In genomic region chr11:73470036-73470624, GRCh38 we compare ENCODE assay signal across 15 cellular contexts.
DNase-seq lines count a peak whose midpoint lies in the region; ATAC-seq and TF ChIP-seq lines count a peak whose summit lies in the region.
"Had no signal": no experiment of that assay in that cellular context is flagged by ENCODE, and none has a peak within 500 bp of the region (broad histone marks: within the 10 kb centered on the region; RNA-seq: fewer than 3 reads in every experiment).

No MANE protein-coding gene starts in this region.

- TF ChIP-seq POLR2A in heart left ventricle (IDR thresholded peaks at IDR 0.05), result no peak
- no peak for TF ChIP-seq POLR2A in esophagus muscularis mucosa (IDR thresholded peaks at IDR 0.05; ENCODE audit: low read depth)

- in situ Hi-C loops in GM13976 (cut with MboI; ENCODE audit: low sequenced_read_pairs, unreplicated experiment), result no loop called here

- H3K36me3 ChIP-seq in heart left ventricle (no peaks in the 10 kb centered on the region), HEK293 (ENCODE audit: control insufficient read depth in 2 of 2, insufficient read depth in 1 of 2, low read length in 2 of 2) (no peaks in the 10 kb centered on the region), esophagus muscularis mucosa (no peaks in the 10 kb centered on the region), tibial artery (no peaks in the 10 kb centered on the region), SJCRH30 (no peaks in the 10 kb centered on the region)

- POLR2A ChIA-PET in HEK293 (lab: Yijun Ruan, JAX), result no interaction called here

- H3K27me3 ChIP-seq in heart left ventricle (no peaks in the 10 kb centered on the region), esophagus muscularis mucosa (no peaks in the 10 kb centered on the region), tibial artery (no peaks in the 10 kb centered on the region), SJCRH30 (0 out of 2 replicates have a peak, but pooled peaks cover 1% of the 10 kb centered on the region)

- no peak for TF ChIP-seq CTCF in heart left ventricle (IDR thresholded peaks at IDR 0.05)
- no peak for TF ChIP-seq CTCF in HEK293 (tag by site-specific recombination; IDR thresholded peaks at IDR 0.05)
- no peak for TF ChIP-seq CTCF in esophagus muscularis mucosa (IDR thresholded peaks at IDR 0.05)
- no peak for TF ChIP-seq CTCF in tibial artery (IDR thresholded peaks at IDR 0.05)
- no peak for TF ChIP-seq CTCF in GM13976 (IDR thresholded peaks at IDR 0.05; ENCODE audit: borderline replicate concordance, control extremely low read depth, extremely low read depth, insufficient read depth, missing control alignments)

- 87 to 96% (median 94%) methylated on average over 13 of the region's 13 CpGs for WGBS in heart left ventricle, 4 donors
- 94% methylated on average over 13 of the region's 13 CpGs for WGBS in esophagus muscularis mucosa

- no peak for TF ChIP-seq EP300 in esophagus muscularis mucosa (IDR thresholded peaks at IDR 0.05)

- CTCF ChIA-PET in HEK293 (lab: Yijun Ruan, JAX), result interaction anchor here (0.7 to 3.2 kb wide), 3 partner anchors 8 to 125 kb away, joined by 3 to 24 read pairs (median 4); no protein-coding TSS in a partner anchor

- peak overlapping the region in 10 of 12 donors; percentile 3 to 64 (median 49) for H3K27ac ChIP-seq in heart left ventricle
- no peak overlapping the region for H3K27ac ChIP-seq in HEK293 (ENCODE audit: extremely low read depth, low read depth, low read length)
- H3K27ac ChIP-seq in esophagus muscularis mucosa (replicated peaks in 1 of 4), result peak overlapping the region; percentile 44 to 65 (median 53)
- peak overlapping the region; percentile 67 to 76 for H3K27ac ChIP-seq in tibial artery
- H3K27ac ChIP-seq in SJCRH30, result no peak overlapping the region

- H3K9me3 ChIP-seq in heart left ventricle, result no peaks in the 10 kb centered on the region
- no peaks in the 10 kb centered on the region for H3K9me3 ChIP-seq in HEK293 (ENCODE audit: control insufficient read depth, insufficient read depth, low read depth, low read length)
- no peaks in the 10 kb centered on the region for H3K9me3 ChIP-seq in esophagus muscularis mucosa
- H3K9me3 ChIP-seq in tibial artery, result no peaks in the 10 kb centered on the region
- H3K9me3 ChIP-seq in SJCRH30 (replicated peaks), result no peaks in the 10 kb centered on the region

- DNase-seq in heart left ventricle, result no peak
- DNase-seq in cardiac septum (ENCODE audit: low spot score), result no peak
- DNase-seq in esophagus muscularis mucosa (ENCODE audit: extremely low spot score), result no peak
- no peak for DNase-seq in tibial artery
- DNase-seq in GM13976 (ENCODE audit: low spot score), result no peak
- DNase-seq in SJCRH30, result no peak
- DNase-seq: CD4-positive, alpha-beta T cell; DMS79 treated with DMSO at 0.1 percent for 48 hours; NCI-H1048; NCI-H146; NCI-H2227 treated with DMSO at 0.1 percent for 48 hours; NCI-H524 treated with DMSO at 0.1 percent for 48 hours had no signal

- H3K4me3 ChIP-seq in heart left ventricle, result peak overlapping the region in 1 of 12 donors; percentile 6
- H3K4me3 ChIP-seq in HEK293 (ENCODE audit: low read depth, low read length), result no peak overlapping the region
- peak overlapping the region in 1 of 4 donors; percentile 10 for H3K4me3 ChIP-seq in esophagus muscularis mucosa
- H3K4me3 ChIP-seq in tibial artery, result peak overlapping the region; percentile 7 to 29
- H3K4me3 ChIP-seq in SJCRH30, result no peak overlapping the region

- ATAC-seq in heart left ventricle, result no peak
- ATAC-seq in GM21381 (IDR thresholded peaks at IDR 0.05; ENCODE audit: unreplicated experiment), result no peak
- ATAC-seq: HCT116 had no signal

- intact Hi-C loops in heart left ventricle (cut with DNase I) (loop anchor here in 3 of 10 donors (5.0 to 10.0 kb wide), 2 partner anchors 33 to 125 kb away; partner anchors contain the start of gene FAM168A (in 2 of the 3)), cardiac septum (cut with DNase I) (no loop called here), esophagus muscularis mucosa (cut with DNase I) (loop anchor here (10.0 kb wide), 1 partner anchor 125 kb away; the partner anchor contains the start of gene FAM168A), tibial artery (cut with DNase I; ENCODE audit: low total_unique reads) (no loop called here)

- peaks cover 0 to 56% (median 35%) of the 10 kb centered on the region in 12 donors for H3K4me1 ChIP-seq in heart left ventricle
- no peaks in the 10 kb centered on the region for H3K4me1 ChIP-seq in HEK293 (ENCODE audit: control insufficient read depth, insufficient read depth, low read length)
- H3K4me1 ChIP-seq in esophagus muscularis mucosa, result peaks cover 49 to 55% (median 53%) of the 10 kb centered on the region in 4 donors
- peaks cover 0 to 39% (median 26%) of the 10 kb centered on the region in 4 donors for H3K4me1 ChIP-seq in tibial artery
- peaks cover 1% of the 10 kb centered on the region; the same call in 1 of the 2 replicates for H3K4me1 ChIP-seq in SJCRH30

TF ChIP-seq in HEK293, 187 proteins besides CTCF, POLR2A, EP300 and RAD21:
- TF ChIP-seq FEZF1 (tag by site-specific recombination; IDR thresholded peaks at IDR 0.05) (0 out of 2 replicates have a peak, but pooled peaks have one; percentile 22), OSR2 (tag by site-specific recombination; IDR thresholded peaks at IDR 0.05) (no peak), ZNF248 (tag by site-specific recombination; IDR thresholded peaks at IDR 0.05) (no peak)

Comparison
In these comparisons a context has a peak if more than half of its experiments do, and no peak if none do; other contexts are left out.
1. H3K27ac ChIP-seq: peak in heart left ventricle (10 of 12), esophagus muscularis mucosa (4 of 4) and tibial artery (2 of 2); none in HEK293 (single experiment) and SJCRH30 (single experiment).
2. H3K4me3 ChIP-seq: peak in tibial artery (2 of 2); none in HEK293 (single experiment) and SJCRH30 (single experiment).